Comparison of ENCODE assay signal across 19 cellular contexts in genomic region chr2:107698861-107699260, GRCh38.
"Had no signal": no experiment of that assay in that cellular context is flagged by ENCODE, and none has a peak within 500 bp of the region (broad histone marks: within the 10 kb centered on the region; RNA-seq: fewer than 3 reads in every experiment).

No MANE protein-coding gene starts in this region.

- H3K4me2 ChIP-seq: SK-N-SH had no signal

- H3K9me2 ChIP-seq: SK-N-SH had no signal

- ATAC-seq: Panc1 had no signal

- H3K27ac ChIP-seq: RWPE1 had no signal

- DNase-seq: Kasumi-1, KG1, MM.1S, NCI-H1092 treated with DMSO at 0.1 percent for 48 hours, NCI-H1436, NCI-H187, NCI-H2029, NCI-H2081 treated with DMSO at 0.1 percent for 48 hours, NCI-H2171, NCI-H226, NCI-H446, NCI-H510A, NCI-H524 treated with DMSO at 0.1 percent for 48 hours, NCI-H69, NCI-H774, SHP77, SK-N-SH had no signal
